ENCODE assay signal across 1 cellular context in genomic region chr22:30681840-30682239, GRCh38.
TF ChIP-seq lines count a peak whose summit lies in the region.

No MANE protein-coding gene starts in this region.

TF ChIP-seq in GM23338, 12 proteins besides CTCF, POLR2A, EP300 and RAD21 (continued from another document):
- TF ChIP-seq ZNF462 (CRISPR knock-in tag; IDR thresholded peaks at IDR 0.05) (no peak), ETS1 (IDR thresholded peaks at IDR 0.05) (no peak), ZNF114 (CRISPR knock-in tag; IDR thresholded peaks at IDR 0.05) (no peak)
